Comparison of ENCODE assay signal across 1 cellular context in genomic region chr1:63777286-63777685, GRCh38.
TF ChIP-seq lines count a peak whose summit lies in the region.

No MANE protein-coding gene starts in this region.

TF ChIP-seq in HCT116, 20 proteins besides CTCF, POLR2A, EP300 and RAD21 (continued from another document):
- TF ChIP-seq SRF (IDR thresholded peaks at IDR 0.05; ENCODE audit: low read depth): no peak
- no peak for TF ChIP-seq SIN3A (IDR thresholded peaks at IDR 0.05; ENCODE audit: low read depth)
- no peak for TF ChIP-seq REST (IDR thresholded peaks at IDR 0.05; ENCODE audit: low read depth)
- no peak for TF ChIP-seq EZH2 (IDR thresholded peaks at IDR 0.05)
- TF ChIP-seq ZBTB33 (IDR thresholded peaks at IDR 0.05; ENCODE audit: extremely low read depth, insufficient replicate concordance, low read length): no peak
- TF ChIP-seq CBX3 (IDR thresholded peaks at IDR 0.05; ENCODE audit: low read depth): no peak
- TF ChIP-seq ZFX (IDR thresholded peaks at IDR 0.05): no peak
- TF ChIP-seq FOSL1 (IDR thresholded peaks at IDR 0.05; ENCODE audit: low read depth): no peak
- TF ChIP-seq EGR1 (IDR thresholded peaks at IDR 0.05; ENCODE audit: low read depth): no peak
- TF ChIP-seq EZH2phosphoT487 (IDR thresholded peaks at IDR 0.05; ENCODE audit: borderline replicate concordance): no peak
TF ChIP-seq in HCT116: peak in this region for 0.
